28 cellular contexts compared by ENCODE assay signal in genomic region chr5:19479562-19479961, GRCh38.
"Had no signal": no experiment of that assay in that cellular context is flagged by ENCODE, and none has a peak within 500 bp of the region (broad histone marks: within the 10 kb centered on the region; RNA-seq: fewer than 3 reads in every experiment).

No MANE protein-coding gene starts in this region.

- H3K27ac ChIP-seq: colonic mucosa, coronary artery, dorsolateral prefrontal cortex, epithelial cell of prostate, esophagus muscularis mucosa, esophagus squamous epithelium, foreskin keratinocyte, gastrocnemius medialis, gastroesophageal sphincter, heart left ventricle, heart right ventricle had no signal

- ATAC-seq: effector memory CD8-positive, alpha-beta T cell; esophagus mucosa; foreskin keratinocyte; gastrocnemius medialis; gastroesophageal sphincter; heart left ventricle; heart right ventricle had no signal

- H3K4me1 ChIP-seq: colonic mucosa, esophagus muscularis mucosa, esophagus squamous epithelium, foreskin keratinocyte, gastrocnemius medialis, gastroesophageal sphincter, heart left ventricle, heart right ventricle had no signal

- H3K9me3 ChIP-seq: colonic mucosa, esophagus muscularis mucosa, esophagus squamous epithelium, gastrocnemius medialis, gastroesophageal sphincter had no signal

- H3K4me3 ChIP-seq: colonic mucosa, coronary artery, dorsolateral prefrontal cortex, esophagus muscularis mucosa, esophagus squamous epithelium, gastrocnemius medialis, gastroesophageal sphincter, heart left ventricle, heart right ventricle had no signal

- FAIRE-seq: colon, endometrium, endothelial cell of umbilical vein, frontal cortex had no signal

- DNase-seq: colonic mucosa; cortex of kidney; dermis blood vessel endothelial cell; dorsolateral prefrontal cortex; effector CD4-positive, alpha-beta T cell; effector CD8-positive, alpha-beta T cell; effector memory CD4-positive, alpha-beta T cell; effector memory CD8-positive, alpha-beta T cell; endodermal cell; erythroblast; esophagus squamous epithelium; foreskin fibroblast; foreskin keratinocyte; foreskin melanocyte; gastrocnemius medialis; glutamatergic neuron; head of caudate nucleus; heart left ventricle; heart right ventricle had no signal

- H3K36me3 ChIP-seq: colonic mucosa, esophagus muscularis mucosa, esophagus squamous epithelium, gastrocnemius medialis, gastroesophageal sphincter, heart left ventricle, heart right ventricle had no signal

- H3K27me3 ChIP-seq: colonic mucosa, dorsolateral prefrontal cortex, esophagus muscularis mucosa, esophagus squamous epithelium, foreskin keratinocyte, gastrocnemius medialis, gastroesophageal sphincter, heart left ventricle, heart right ventricle had no signal
